Comparison of ENCODE assay signal across 1 cellular context in the genomic region with DNA sequence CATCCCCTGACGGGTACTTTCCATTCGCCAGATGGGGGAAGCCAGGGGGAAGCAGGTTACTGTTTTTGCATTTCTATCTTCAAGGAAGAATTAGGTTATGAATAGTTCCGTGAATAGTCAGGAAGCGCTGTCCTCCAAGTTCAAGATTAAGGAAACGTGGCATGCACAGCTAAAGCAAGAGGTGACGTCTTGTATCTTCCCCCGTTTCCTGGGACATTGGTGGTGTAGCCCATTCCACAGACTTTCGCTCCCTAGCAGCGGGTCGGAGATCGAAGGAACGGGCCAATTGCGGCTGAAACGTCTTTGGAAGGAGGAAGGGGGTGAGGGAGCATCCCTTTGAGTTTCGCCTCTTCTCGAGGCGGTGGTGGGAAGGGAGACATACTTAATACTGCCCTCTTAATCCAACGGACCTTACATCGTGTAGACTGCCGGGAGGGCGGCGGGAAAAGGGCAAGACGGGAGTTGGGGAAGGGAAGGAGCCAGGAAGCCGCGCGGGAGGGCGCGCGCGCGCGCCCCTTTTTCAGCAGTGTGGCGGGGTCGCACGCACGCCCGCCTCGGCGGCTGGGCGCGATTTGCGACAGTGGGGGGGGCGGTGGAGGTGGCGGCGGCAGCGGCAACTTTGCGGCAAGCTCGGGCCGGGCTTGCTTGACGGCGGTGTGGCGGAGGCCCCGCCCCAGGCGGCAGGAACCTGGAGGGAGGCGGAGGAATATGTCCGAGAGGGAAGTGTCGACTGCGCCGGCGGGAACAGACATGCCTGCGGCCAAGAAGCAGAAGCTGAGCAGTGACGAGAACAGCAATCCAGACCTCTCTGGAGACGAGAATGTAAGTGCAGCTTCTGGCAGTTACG.
TF ChIP-seq lines count a peak whose summit lies in the region.

A gene with protein sequence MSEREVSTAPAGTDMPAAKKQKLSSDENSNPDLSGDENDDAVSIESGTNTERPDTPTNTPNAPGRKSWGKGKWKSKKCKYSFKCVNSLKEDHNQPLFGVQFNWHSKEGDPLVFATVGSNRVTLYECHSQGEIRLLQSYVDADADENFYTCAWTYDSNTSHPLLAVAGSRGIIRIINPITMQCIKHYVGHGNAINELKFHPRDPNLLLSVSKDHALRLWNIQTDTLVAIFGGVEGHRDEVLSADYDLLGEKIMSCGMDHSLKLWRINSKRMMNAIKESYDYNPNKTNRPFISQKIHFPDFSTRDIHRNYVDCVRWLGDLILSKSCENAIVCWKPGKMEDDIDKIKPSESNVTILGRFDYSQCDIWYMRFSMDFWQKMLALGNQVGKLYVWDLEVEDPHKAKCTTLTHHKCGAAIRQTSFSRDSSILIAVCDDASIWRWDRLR (plus strand): TSS at position 232 of the 847 bp plus-strand sequence. CDS start 477 bp downstream, at position 709.

TF ChIP-seq in HepG2, 621 proteins besides CTCF, POLR2A, EP300 and RAD21 (continued from another document):
- TF ChIP-seq, protein P1, sequence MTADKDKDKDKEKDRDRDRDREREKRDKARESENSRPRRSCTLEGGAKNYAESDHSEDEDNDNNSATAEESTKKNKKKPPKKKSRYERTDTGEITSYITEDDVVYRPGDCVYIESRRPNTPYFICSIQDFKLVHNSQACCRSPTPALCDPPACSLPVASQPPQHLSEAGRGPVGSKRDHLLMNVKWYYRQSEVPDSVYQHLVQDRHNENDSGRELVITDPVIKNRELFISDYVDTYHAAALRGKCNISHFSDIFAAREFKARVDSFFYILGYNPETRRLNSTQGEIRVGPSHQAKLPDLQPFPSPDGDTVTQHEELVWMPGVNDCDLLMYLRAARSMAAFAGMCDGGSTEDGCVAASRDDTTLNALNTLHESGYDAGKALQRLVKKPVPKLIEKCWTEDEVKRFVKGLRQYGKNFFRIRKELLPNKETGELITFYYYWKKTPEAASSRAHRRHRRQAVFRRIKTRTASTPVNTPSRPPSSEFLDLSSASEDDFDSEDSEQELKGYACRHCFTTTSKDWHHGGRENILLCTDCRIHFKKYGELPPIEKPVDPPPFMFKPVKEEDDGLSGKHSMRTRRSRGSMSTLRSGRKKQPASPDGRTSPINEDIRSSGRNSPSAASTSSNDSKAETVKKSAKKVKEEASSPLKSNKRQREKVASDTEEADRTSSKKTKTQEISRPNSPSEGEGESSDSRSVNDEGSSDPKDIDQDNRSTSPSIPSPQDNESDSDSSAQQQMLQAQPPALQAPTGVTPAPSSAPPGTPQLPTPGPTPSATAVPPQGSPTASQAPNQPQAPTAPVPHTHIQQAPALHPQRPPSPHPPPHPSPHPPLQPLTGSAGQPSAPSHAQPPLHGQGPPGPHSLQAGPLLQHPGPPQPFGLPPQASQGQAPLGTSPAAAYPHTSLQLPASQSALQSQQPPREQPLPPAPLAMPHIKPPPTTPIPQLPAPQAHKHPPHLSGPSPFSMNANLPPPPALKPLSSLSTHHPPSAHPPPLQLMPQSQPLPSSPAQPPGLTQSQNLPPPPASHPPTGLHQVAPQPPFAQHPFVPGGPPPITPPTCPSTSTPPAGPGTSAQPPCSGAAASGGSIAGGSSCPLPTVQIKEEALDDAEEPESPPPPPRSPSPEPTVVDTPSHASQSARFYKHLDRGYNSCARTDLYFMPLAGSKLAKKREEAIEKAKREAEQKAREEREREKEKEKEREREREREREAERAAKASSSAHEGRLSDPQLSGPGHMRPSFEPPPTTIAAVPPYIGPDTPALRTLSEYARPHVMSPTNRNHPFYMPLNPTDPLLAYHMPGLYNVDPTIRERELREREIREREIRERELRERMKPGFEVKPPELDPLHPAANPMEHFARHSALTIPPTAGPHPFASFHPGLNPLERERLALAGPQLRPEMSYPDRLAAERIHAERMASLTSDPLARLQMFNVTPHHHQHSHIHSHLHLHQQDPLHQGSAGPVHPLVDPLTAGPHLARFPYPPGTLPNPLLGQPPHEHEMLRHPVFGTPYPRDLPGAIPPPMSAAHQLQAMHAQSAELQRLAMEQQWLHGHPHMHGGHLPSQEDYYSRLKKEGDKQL (CRISPR knock-in tag; IDR thresholded peaks at IDR 0.05; ENCODE audit: low read depth), result peak; percentile 57; the same call in 1 of the 2 replicates
- peak; percentile 67; the same call in 1 of the 2 replicates for TF ChIP-seq MAF1 (CRISPR knock-in tag; IDR thresholded peaks at IDR 0.05; ENCODE audit: borderline replicate concordance)
- TF ChIP-seq RARG (CRISPR knock-in tag; IDR thresholded peaks at IDR 0.05; ENCODE audit: low read depth), result no peak; the same call in 1 of the 2 replicates
- TF ChIP-seq ZNF20 (CRISPR knock-in tag; IDR thresholded peaks at IDR 0.05), result no peak
- peak; percentile 68 for TF ChIP-seq YY1 (IDR thresholded peaks at IDR 0.05; ENCODE audit: insufficient read depth, insufficient replicate concordance, low read depth, low read length)
- no peak for TF ChIP-seq ZNF891 (CRISPR knock-in tag; IDR thresholded peaks at IDR 0.05)
- TF ChIP-seq ZBTB3 (CRISPR knock-in tag; IDR thresholded peaks at IDR 0.05; ENCODE audit: borderline replicate concordance, low read depth), result peak; percentile 67; the same call in 1 of the 2 replicates
- TF ChIP-seq, protein P2, sequence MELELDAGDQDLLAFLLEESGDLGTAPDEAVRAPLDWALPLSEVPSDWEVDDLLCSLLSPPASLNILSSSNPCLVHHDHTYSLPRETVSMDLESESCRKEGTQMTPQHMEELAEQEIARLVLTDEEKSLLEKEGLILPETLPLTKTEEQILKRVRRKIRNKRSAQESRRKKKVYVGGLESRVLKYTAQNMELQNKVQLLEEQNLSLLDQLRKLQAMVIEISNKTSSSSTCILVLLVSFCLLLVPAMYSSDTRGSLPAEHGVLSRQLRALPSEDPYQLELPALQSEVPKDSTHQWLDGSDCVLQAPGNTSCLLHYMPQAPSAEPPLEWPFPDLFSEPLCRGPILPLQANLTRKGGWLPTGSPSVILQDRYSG (CRISPR knock-in tag; IDR thresholded peaks at IDR 0.05), result no peak
- no peak for TF ChIP-seq SRSF9 (IDR thresholded peaks at IDR 0.05; ENCODE audit: borderline replicate concordance, insufficient read depth, low read depth, low read length, poor library complexity, severe bottlenecking)
- TF ChIP-seq SP1 (IDR thresholded peaks at IDR 0.05), result no peak
- peak; percentile 63 for TF ChIP-seq SP1 (CRISPR knock-in tag; IDR thresholded peaks at IDR 0.05)
- TF ChIP-seq ZNF616 (CRISPR knock-in tag; IDR thresholded peaks at IDR 0.05; ENCODE audit: low read depth), result no peak
- TF ChIP-seq ZBTB20 (CRISPR knock-in tag; IDR thresholded peaks at IDR 0.05; ENCODE audit: borderline replicate concordance, low read depth), result 0 out of 2 replicates have a peak, but pooled peaks have one; percentile 69
- peak; percentile 94 for TF ChIP-seq RBM39 (IDR thresholded peaks at IDR 0.05; ENCODE audit: low read depth, low read length, poor library complexity, severe bottlenecking)
- peak; percentile 85 for TF ChIP-seq KDM2A (CRISPR knock-in tag; IDR thresholded peaks at IDR 0.05; ENCODE audit: borderline replicate concordance, low read depth)
- no peak for TF ChIP-seq ZNF644 (CRISPR knock-in tag; IDR thresholded peaks at IDR 0.05; ENCODE audit: low read depth)
- no peak for TF ChIP-seq ZNF546 (CRISPR knock-in tag; conservative IDR thresholded peaks at IDR 0.05)
- peak; percentile 26 for TF ChIP-seq SRSF1 (optimal IDR thresholded peaks at IDR 0.05; ENCODE audit: low read depth, low read length)
- TF ChIP-seq ZFX (CRISPR knock-in tag; IDR thresholded peaks at IDR 0.05; ENCODE audit: low read depth), result peak; percentile 65
- TF ChIP-seq, protein P3, sequence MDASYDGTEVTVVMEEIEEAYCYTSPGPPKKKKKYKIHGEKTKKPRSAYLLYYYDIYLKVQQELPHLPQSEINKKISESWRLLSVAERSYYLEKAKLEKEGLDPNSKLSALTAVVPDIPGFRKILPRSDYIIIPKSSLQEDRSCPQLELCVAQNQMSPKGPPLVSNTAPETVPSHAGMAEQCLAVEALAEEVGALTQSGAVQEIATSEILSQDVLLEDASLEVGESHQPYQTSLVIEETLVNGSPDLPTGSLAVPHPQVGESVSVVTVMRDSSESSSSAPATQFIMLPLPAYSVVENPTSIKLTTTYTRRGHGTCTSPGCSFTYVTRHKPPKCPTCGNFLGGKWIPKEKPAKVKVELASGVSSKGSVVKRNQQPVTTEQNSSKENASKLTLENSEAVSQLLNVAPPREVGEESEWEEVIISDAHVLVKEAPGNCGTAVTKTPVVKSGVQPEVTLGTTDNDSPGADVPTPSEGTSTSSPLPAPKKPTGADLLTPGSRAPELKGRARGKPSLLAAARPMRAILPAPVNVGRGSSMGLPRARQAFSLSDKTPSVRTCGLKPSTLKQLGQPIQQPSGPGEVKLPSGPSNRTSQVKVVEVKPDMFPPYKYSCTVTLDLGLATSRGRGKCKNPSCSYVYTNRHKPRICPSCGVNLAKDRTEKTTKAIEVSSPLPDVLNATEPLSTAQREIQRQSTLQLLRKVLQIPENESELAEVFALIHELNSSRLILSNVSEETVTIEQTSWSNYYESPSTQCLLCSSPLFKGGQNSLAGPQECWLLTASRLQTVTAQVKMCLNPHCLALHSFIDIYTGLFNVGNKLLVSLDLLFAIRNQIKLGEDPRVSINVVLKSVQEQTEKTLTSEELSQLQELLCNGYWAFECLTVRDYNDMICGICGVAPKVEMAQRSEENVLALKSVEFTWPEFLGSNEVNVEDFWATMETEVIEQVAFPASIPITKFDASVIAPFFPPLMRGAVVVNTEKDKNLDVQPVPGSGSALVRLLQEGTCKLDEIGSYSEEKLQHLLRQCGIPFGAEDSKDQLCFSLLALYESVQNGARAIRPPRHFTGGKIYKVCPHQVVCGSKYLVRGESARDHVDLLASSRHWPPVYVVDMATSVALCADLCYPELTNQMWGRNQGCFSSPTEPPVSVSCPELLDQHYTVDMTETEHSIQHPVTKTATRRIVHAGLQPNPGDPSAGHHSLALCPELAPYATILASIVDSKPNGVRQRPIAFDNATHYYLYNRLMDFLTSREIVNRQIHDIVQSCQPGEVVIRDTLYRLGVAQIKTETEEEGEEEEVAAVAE (CRISPR knock-in tag; IDR thresholded peaks at IDR 0.05; ENCODE audit: borderline replicate concordance), result peak; percentile 37; the same call in 1 of the 2 replicates
- TF ChIP-seq ETV5 (CRISPR knock-in tag; IDR thresholded peaks at IDR 0.05; ENCODE audit: borderline replicate concordance), result peak; percentile 21
- TF ChIP-seq MTF1 (CRISPR knock-in tag; IDR thresholded peaks at IDR 0.05), result no peak
TF ChIP-seq in HepG2: peak in this region for 252.
